Comparison of ENCODE assay signal across 1 cellular context in genomic region chr7:95788288-95788687, GRCh38.
TF ChIP-seq lines count a peak whose summit lies in the region.

No MANE protein-coding gene starts in this region.

TF ChIP-seq in WTC11, 78 proteins besides CTCF, POLR2A, EP300 and RAD21 (continued from another document):
- TF ChIP-seq ZNF532 (CRISPR knock-in tag; IDR thresholded peaks at IDR 0.05; ENCODE audit: borderline replicate concordance) = no peak
